9 cellular contexts compared by ENCODE assay signal in the genomic region with DNA sequence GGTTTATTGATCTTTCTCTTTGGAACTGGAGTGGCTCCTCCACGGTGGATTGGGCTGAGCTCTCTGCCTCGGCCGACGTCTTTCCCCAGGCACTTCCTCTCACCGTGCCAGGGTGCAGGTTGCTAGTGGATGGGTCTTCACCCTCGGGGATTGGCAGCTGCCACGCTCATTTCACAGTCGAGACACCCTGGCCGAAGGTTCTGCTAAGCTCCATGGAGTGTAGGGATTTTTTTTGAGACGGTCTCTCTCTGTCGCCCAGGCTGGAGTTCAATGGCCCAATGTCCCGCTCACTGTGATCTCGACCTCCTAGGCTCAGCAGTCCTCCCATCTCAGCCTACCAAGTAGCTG.
A peak's percentile ranks its signal among the peaks of the same experiment; 100 is the strongest.
DNase-seq lines count a peak whose midpoint lies in the region; ATAC-seq and TF ChIP-seq lines count a peak whose summit lies in the region.
"Had no signal": no experiment of that assay in that cellular context is flagged by ENCODE, and none has a peak within 500 bp of the region (broad histone marks: within the 10 kb centered on the region; RNA-seq: fewer than 3 reads in every experiment).

No MANE protein-coding gene starts in this region.

- H3K4me1 ChIP-seq in heart right ventricle, result peaks cover 39 to 83% (median 77%) of the 10 kb centered on the region in 9 donors
- H3K4me1 ChIP-seq in vagina, result peaks cover 81% of the 10 kb centered on the region

- peak overlapping the region; percentile 25 for H3K4me3 Mint-ChIP-seq in MCF 10A (ENCODE audit: unreplicated experiment)
- H3K4me3 Mint-ChIP-seq in natural killer cell treated with Interleukin-12 subunit alpha and Interleukin-12 subunit beta and Interleukin-15 and Interleukin-18, amount 100 ng/mL, for 72 hours, result peak overlapping the region; percentile 50

- peaks cover 68% of the 10 kb centered on the region for H3K36me3 Mint-ChIP-seq in MCF 10A (ENCODE audit: insufficient read depth, unreplicated experiment)
- H3K36me3 Mint-ChIP-seq in natural killer cell treated with Interleukin-12 subunit alpha and Interleukin-12 subunit beta and Interleukin-15 and Interleukin-18, amount 100 ng/mL, for 72 hours, result no peaks in the 10 kb centered on the region

- intact Hi-C loops in heart right ventricle (cut with DNase I), result loop anchor here in 8 of 10 donors (5.0 to 10.0 kb wide), 5 partner anchors 34 to 97 kb away; no protein-coding TSS in a partner anchor
- intact Hi-C loops in left cardiac atrium (cut with DNase I), result loop anchor here (10.0 kb wide), 1 partner anchor 47 kb away; no protein-coding TSS in a partner anchor
- intact Hi-C loops in MCF 10A (cut with micrococcal nuclease), result no loop called here
- intact Hi-C loops in vagina (cut with DNase I), result loop anchor here (5.0 kb wide), 1 partner anchor 44 kb away; no protein-coding TSS in a partner anchor

- TF ChIP-seq POLR2A in vagina (IDR thresholded peaks at IDR 0.05), result no peak

- H3K4me3 ChIP-seq in heart right ventricle, result no peak overlapping the region
- H3K4me3 ChIP-seq in vagina, result peak overlapping the region in 1 of 2 donors; percentile 12

- H3K36me3 ChIP-seq in heart right ventricle, result peaks cover 0 to 18% (median 0%) of the 10 kb centered on the region in 9 donors
- no peaks in the 10 kb centered on the region for H3K36me3 ChIP-seq in vagina

- CTCF ChIA-PET in MCF 10A (lab: Yijun Ruan, JAX), result interaction anchor here (0.7 to 1.3 kb wide), 4 partner anchors 8 to 90 kb away, joined by 3 to 5 read pairs (median 4); no protein-coding TSS in a partner anchor

- H3K27me3 Mint-ChIP-seq in MCF 10A (ENCODE audit: insufficient read depth, unreplicated experiment), result no peaks in the 10 kb centered on the region
- no peaks in the 10 kb centered on the region for H3K27me3 Mint-ChIP-seq in natural killer cell treated with Interleukin-12 subunit alpha and Interleukin-12 subunit beta and Interleukin-15 and Interleukin-18, amount 100 ng/mL, for 72 hours

- H3K27ac ChIP-seq in heart right ventricle (peak overlapping the region in 8 of 10 donors; percentile 26 to 90 (median 68)), vagina (peak overlapping the region; percentile 98)

- H3K27me3 ChIP-seq in heart right ventricle (no peaks in the 10 kb centered on the region), vagina (no peaks in the 10 kb centered on the region)

- H3K9me3 ChIP-seq in heart right ventricle (no peaks in the 10 kb centered on the region), vagina (no peaks in the 10 kb centered on the region)

- peaks cover 36% of the 10 kb centered on the region for H3K4me1 Mint-ChIP-seq in MCF 10A (ENCODE audit: insufficient read depth, unreplicated experiment)
- H3K4me1 Mint-ChIP-seq in natural killer cell treated with Interleukin-12 subunit alpha and Interleukin-12 subunit beta and Interleukin-15 and Interleukin-18, amount 100 ng/mL, for 72 hours (ENCODE audit: low read depth in 2 of 2), result peaks cover 20 to 28% of the 10 kb centered on the region in 2 donors

- 63 to 65% methylated on average over 13 of the region's 13 CpGs for WGBS in heart right ventricle, 2 donors

- ATAC-seq in heart right ventricle (no peak), left cardiac atrium (no peak)
- no peak for ATAC-seq in natural killer cell treated with Interleukin-12 subunit alpha and Interleukin-12 subunit beta and Interleukin-15 and Interleukin-18, amount 100 ng/mL, for 72 hours

- POLR2A ChIA-PET in MCF 10A (lab: Yijun Ruan, JAX), result interaction anchor here (0.6 to 10.0 kb wide), 20 partner anchors 8 to 619 kb away, joined by 3 to 112 read pairs (median 3); no protein-coding TSS in a partner anchor

- TF ChIP-seq CTCF in heart right ventricle (IDR thresholded peaks at IDR 0.05) (no peak), MCF 10A (IDR thresholded peaks at IDR 0.05; ENCODE audit: unreplicated experiment) (no peak), vagina (IDR thresholded peaks at IDR 0.05) (no peak)

- peak overlapping the region; percentile 22 for H3K27ac Mint-ChIP-seq in MCF 10A (ENCODE audit: low read depth, unreplicated experiment)
- H3K27ac Mint-ChIP-seq in natural killer cell treated with Interleukin-12 subunit alpha and Interleukin-12 subunit beta and Interleukin-15 and Interleukin-18, amount 100 ng/mL, for 72 hours, result peak overlapping the region in 1 of 2 donors; percentile 69

- no peak for DNase-seq in heart right ventricle
- DNase-seq in left cardiac atrium, result no peak
- no peak for DNase-seq in MCF 10A (ENCODE audit: unreplicated experiment)
- DNase-seq in natural killer cell treated with Interleukin-12 subunit alpha and Interleukin-12 subunit beta and Interleukin-15 and Interleukin-18, amount 100 ng/mL, for 72 hours (ENCODE audit: low spot score), result no peak
- DNase-seq in vagina (ENCODE audit: extremely low spot score in 2 of 2), result no peak
- no peak for DNase-seq in OCI-M1 (lab: John Stamatoyannopoulos, UW)
- DNase-seq in stimulated activated naive CD4-positive, alpha-beta T cell treated with Interleukin-2 at 50 U/mL for 16 hours (lab: John Stamatoyannopoulos, UW), result no peak
- DNase-seq in NOMO-1 treated with dmso at 0.1 percent for 144 hours (lab: John Stamatoyannopoulos, UW; ENCODE audit: unreplicated experiment), result no peak
- DNase-seq: erythroblast had no signal

- no TSS peak for BruUV-seq in MCF 10A (replicated peaks; lab: Mats Ljungman, UMichigan)

- no peaks in the 10 kb centered on the region for H3K9me3 Mint-ChIP-seq in MCF 10A (ENCODE audit: unreplicated experiment)
- H3K9me3 Mint-ChIP-seq in natural killer cell treated with Interleukin-12 subunit alpha and Interleukin-12 subunit beta and Interleukin-15 and Interleukin-18, amount 100 ng/mL, for 72 hours, result no peaks in the 10 kb centered on the region
